10 cellular contexts compared by ENCODE assay signal in the genomic region with DNA sequence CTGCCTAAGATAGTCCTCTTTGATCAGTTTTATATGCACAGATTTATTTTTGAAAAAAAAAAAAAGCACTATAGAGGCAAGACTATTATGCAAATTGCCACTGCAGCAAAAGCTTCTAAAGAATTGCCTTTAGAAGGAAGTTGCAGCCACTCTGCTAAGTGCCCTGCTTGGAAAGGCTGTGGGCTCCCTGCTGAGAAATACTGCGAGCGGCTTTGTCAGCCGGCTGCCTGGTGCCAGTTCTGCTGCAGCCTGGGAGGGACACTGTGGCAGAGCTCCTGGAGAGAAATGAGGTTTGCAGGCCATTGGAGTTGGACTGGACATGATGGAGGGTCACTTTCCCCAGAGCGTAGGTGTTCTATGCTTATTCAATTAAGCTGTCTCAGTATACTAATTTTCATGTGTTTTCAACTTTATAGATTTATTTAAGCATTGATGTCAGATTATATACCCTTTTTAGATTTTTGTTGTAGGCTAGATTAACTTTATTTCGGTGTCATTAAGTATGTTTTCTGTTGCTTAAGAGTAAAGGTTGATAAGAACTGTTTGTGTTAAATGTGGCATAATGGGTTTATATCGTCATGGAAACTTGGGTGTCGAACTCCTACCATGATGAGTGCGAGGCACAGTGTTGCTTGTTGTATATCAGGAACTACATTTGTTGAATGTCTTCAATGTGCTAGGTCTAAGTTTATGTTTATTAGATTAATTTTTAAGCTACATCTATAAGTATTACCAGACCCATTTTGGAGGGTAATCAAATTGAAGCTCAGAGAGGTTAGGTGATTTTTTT. TPM values are rescaled to one million over a fixed set of nuclear protein-coding genes. Genes with fewer than 3 reads are reported as not detected.
DNase-seq lines count a peak whose midpoint lies in the region; ATAC-seq lines count a peak whose summit lies in the region.
"Had no signal": no experiment of that assay in that cellular context is flagged by ENCODE, and none has a peak within 500 bp of the region (broad histone marks: within the 10 kb centered on the region; RNA-seq: fewer than 3 reads in every experiment).

No MANE protein-coding gene starts in this region.

- DNase-seq in NOMO-1 treated with DMSO at 0.1 percent for 48 hours (lab: John Stamatoyannopoulos, UW; ENCODE audit: unreplicated experiment), result peak; percentile 59
- no peak for DNase-seq in left cardiac atrium
- DNase-seq in retina, result peak; percentile 70
- no peak for DNase-seq in activated naive CD4-positive, alpha-beta T cell (lab: John Stamatoyannopoulos, UW)
- DNase-seq: activated naive CD8-positive, alpha-beta T cell treated with anti-CD3 and anti-CD28 coated beads, Interleukin-2, amount 10 ng/mL, durations not matched to agents 7 days and 5 days; SHP77 treated with DMSO at 0.1 percent for 48 hours had no signal

- intact Hi-C loops in left cardiac atrium (cut with DNase I), result no loop called here

- ATAC-seq in left cardiac atrium (peak; percentile 66 to 68), HG03196 (IDR thresholded peaks at IDR 0.05; ENCODE audit: unreplicated experiment) (no peak), GM18909 (IDR thresholded peaks at IDR 0.05; ENCODE audit: poor library complexity, unreplicated experiment) (no peak), HG03039 (IDR thresholded peaks at IDR 0.05; ENCODE audit: unreplicated experiment) (no peak)

- H3K27me3 ChIP-seq in HUES64 (ENCODE audit: insufficient read depth, low read length), result no peaks in the 10 kb centered on the region

- 43% methylated on average over 7 of the region's 8 CpGs for WGBS in HUES64

- peaks cover 28% of the 10 kb centered on the region for H3K4me1 ChIP-seq in HUES64 (ENCODE audit: insufficient read depth, low read length)

- peaks cover 12% of the 10 kb centered on the region for H3K36me3 ChIP-seq in HUES64 (ENCODE audit: insufficient read depth, low read length)

- no peak overlapping the region; the same call in 1 of the 2 replicates for H3K27ac ChIP-seq in HUES64 (ENCODE audit: low read depth, low read length)

- no peaks in the 10 kb centered on the region for H3K9me3 ChIP-seq in HUES64 (ENCODE audit: insufficient read depth, low read depth, low read length)

- H3K9ac ChIP-seq in HUES64 (ENCODE audit: low read depth, low read length), result no peak overlapping the region

- H3K4me3 ChIP-seq in HUES64 (ENCODE audit: low read length), result peak overlapping the region; percentile 14; the same call in 1 of the 2 replicates

RNA-seq across cellular contexts. Expression of a gene that starts 6.6 kb away (rescaled TPM):
- 11.9 TPM for polyA plus RNA-seq in HUES64 (2013, experiment 1 of 2)
- polyA plus RNA-seq in HUES64 (2013, experiment 2 of 2), result 22.9 TPM
- 10 to 100 TPM; 13.9 to 15.4 TPM for total RNA-seq in left cardiac atrium

RNA-seq across cellular contexts. Expression of a gene that starts 28.1 kb away (rescaled TPM):
- 1.3 TPM for polyA plus RNA-seq in HUES64 (2013, experiment 1 of 2)
- polyA plus RNA-seq in HUES64 (2013, experiment 2 of 2), result 2.5 TPM
- 10 to 100 TPM in 1 of 2 donors, 1 to 10 TPM in 1; 9.8 to 10.1 TPM for total RNA-seq in left cardiac atrium

Comparison
In these comparisons a context has a peak if more than half of its experiments do, and no peak if none do; other contexts are left out.
1. DNase-seq: peak in NOMO-1 treated with DMSO at 0.1 percent for 48 hours (single experiment) and retina (single experiment); none in left cardiac atrium (single experiment) and activated naive CD4-positive, alpha-beta T cell (0 of 4).
2. ATAC-seq: peak in left cardiac atrium (2 of 2); none in HG03196 (single experiment), GM18909 (single experiment) and HG03039 (single experiment).